Comparison of ENCODE assay signal across 9 cellular contexts in genomic region chr1:90579212-90579802, GRCh38.
DNase-seq lines count a peak whose midpoint lies in the region; ATAC-seq, FAIRE-seq and TF ChIP-seq lines count a peak whose summit lies in the region.
"Had no signal": no experiment of that assay in that cellular context is flagged by ENCODE, and none has a peak within 500 bp of the region (broad histone marks: within the 10 kb centered on the region; RNA-seq: fewer than 3 reads in every experiment).

No MANE protein-coding gene starts in this region.

- no peak overlapping the region for H3K4me3 Mint-ChIP-seq in neural crest cell

- no peaks in the 10 kb centered on the region for H3K79me2 ChIP-seq in endothelial cell of umbilical vein (ENCODE audit: control insufficient read depth, insufficient read depth, low read length)

- BruUV-seq in endothelial cell of umbilical vein (replicated peaks; lab: Mats Ljungman, UMichigan): no TSS peak

- peaks cover 3% of the 10 kb centered on the region for H3K9me3 Mint-ChIP-seq in neural crest cell

- CTCF ChIA-PET in endothelial cell of umbilical vein (lab: Charles Lee): interaction anchor here (0.6 to 4.3 kb wide), 45 partner anchors 9 to 1095 kb away, joined by 3 to 76 read pairs (median 4); no protein-coding TSS in a partner anchor

- dilution Hi-C loops in endothelial cell of umbilical vein (cut with MboI; ENCODE audit: extremely low pct_ligation_motif_present, low sequenced_read_pairs): no loop called here

- H3K36me3 Mint-ChIP-seq in neural crest cell (ENCODE audit: low read depth): no peaks in the 10 kb centered on the region

- no peaks in the 10 kb centered on the region for H3K9me1 ChIP-seq in endothelial cell of umbilical vein (replicated peaks; ENCODE audit: control insufficient read depth, extremely low read depth, insufficient read depth, low read length)

- no peaks in the 10 kb centered on the region for H4K20me1 ChIP-seq in endothelial cell of umbilical vein (replicated peaks; ENCODE audit: control insufficient read depth, extremely low read depth, insufficient read depth, low read length)

- H3K4me1 Mint-ChIP-seq in neural crest cell: no peaks in the 10 kb centered on the region

- no peaks in the 10 kb centered on the region for H3K27me3 ChIP-seq in Peyer's patch
- no peaks in the 10 kb centered on the region for H3K27me3 ChIP-seq in endothelial cell of umbilical vein (ENCODE audit: control insufficient read depth in 2 of 2, insufficient read depth in 2 of 2, low read length in 2 of 2)
- H3K27me3 ChIP-seq: SJSA1 had no signal

- intact Hi-C loops in endothelial cell of umbilical vein (cut with micrococcal nuclease): loop anchor here (1.0 to 10.0 kb wide), 5 partner anchors 383 to 699 kb away; no protein-coding TSS in a partner anchor

- ATAC-seq in GM18858 (IDR thresholded peaks at IDR 0.05; ENCODE audit: unreplicated experiment): no peak

- H3K27ac ChIP-seq in Peyer's patch: no peak overlapping the region
- H3K27ac ChIP-seq in endothelial cell of umbilical vein (ENCODE audit: insufficient read depth, low read depth, low read length): no peak overlapping the region
- H3K27ac ChIP-seq: SJSA1 had no signal

- DNase-seq in DMS 273 treated with DMSO at 0.1 percent for 48 hours (lab: John Stamatoyannopoulos, UW) (peak; percentile 18), GM20000 (ENCODE audit: low spot score) (peak; percentile 58), KG1 (lab: John Stamatoyannopoulos, UW) (peak; percentile 27), Peyer's patch (no peak), endothelial cell of umbilical vein (ENCODE audit: low read depth, low spot score) (peak; percentile 51), neural crest cell (ENCODE audit: low read depth, low spot score) (no peak), T-helper 9 cell (no peak)

- H3K4me1 ChIP-seq in Peyer's patch: no peaks in the 10 kb centered on the region
- H3K4me1 ChIP-seq in endothelial cell of umbilical vein (ENCODE audit: control insufficient read depth, extremely low read depth, insufficient read depth, low read length): no peaks in the 10 kb centered on the region
- H3K4me1 ChIP-seq: SJSA1 had no signal

- no peaks in the 10 kb centered on the region for H3K9me3 ChIP-seq in Peyer's patch
- no peaks in the 10 kb centered on the region for H3K9me3 ChIP-seq in endothelial cell of umbilical vein (replicated peaks; ENCODE audit: control insufficient read depth, insufficient read depth, low read length)
- H3K9me3 ChIP-seq: SJSA1 had no signal

- TF ChIP-seq CTCF in GM20000 (IDR thresholded peaks at IDR 0.05; ENCODE audit: extremely low read depth, missing control alignments) (peak; percentile 44), Peyer's patch (IDR thresholded peaks at IDR 0.05) (peak in 5 of 6 experiments; percentile 19 to 68 (median 58)), endothelial cell of umbilical vein (IDR thresholded peaks at IDR 0.05; ENCODE audit: extremely low read depth in 1 of 2, insufficient read depth in 1 of 2, low read depth in 1 of 2, low read length in 2 of 2) (peak; percentile 36 to 46), neural crest cell (conservative IDR thresholded peaks at IDR 0.05) (peak; percentile 84)

- no peak overlapping the region for H3K4me2 ChIP-seq in endothelial cell of umbilical vein (ENCODE audit: insufficient read depth, low read length)

- no peak overlapping the region for H3K9ac ChIP-seq in endothelial cell of umbilical vein (replicated peaks; ENCODE audit: extremely low read depth, insufficient read depth, low read length)

- peaks cover 12% of the 10 kb centered on the region for H3K27me3 Mint-ChIP-seq in neural crest cell (ENCODE audit: low read depth)

- POLR2A ChIA-PET in endothelial cell of umbilical vein (lab: Charles Lee): no interaction called here

- H2AFZ ChIP-seq in endothelial cell of umbilical vein (ENCODE audit: low read depth, low read length): no peak overlapping the region

- no peak overlapping the region for H3K27ac Mint-ChIP-seq in neural crest cell (ENCODE audit: unreplicated experiment)

- H3K36me3 ChIP-seq in Peyer's patch: no peaks in the 10 kb centered on the region
- H3K36me3 ChIP-seq in endothelial cell of umbilical vein (ENCODE audit: control insufficient read depth in 2 of 2, extremely low read depth in 1 of 2, insufficient read depth in 2 of 2, low read length in 2 of 2): no peaks in the 10 kb centered on the region
- H3K36me3 ChIP-seq: SJSA1 had no signal

- no peak overlapping the region for H3K4me3 ChIP-seq in Peyer's patch
- no peak overlapping the region for H3K4me3 ChIP-seq in endothelial cell of umbilical vein (replicated peaks in 1 of 3; ENCODE audit: insufficient read depth in 1 of 3, low read depth in 1 of 3, low read length in 3 of 3)
- H3K4me3 ChIP-seq: SJSA1 had no signal

- FAIRE-seq in endothelial cell of umbilical vein (lab: Jason Lieb, UNC): peak; percentile 83

- no peak for TF ChIP-seq POLR2A in Peyer's patch (IDR thresholded peaks at IDR 0.05)
- TF ChIP-seq POLR2A in endothelial cell of umbilical vein (IDR thresholded peaks at IDR 0.05; ENCODE audit: low read depth, low read length): no peak

TF ChIP-seq in endothelial cell of umbilical vein, 7 proteins besides CTCF, POLR2A, EP300 and RAD21:
- no peak for TF ChIP-seq POLR2AphosphoS5 (IDR thresholded peaks at IDR 0.05; ENCODE audit: insufficient read depth, low read depth, low read length)
- TF ChIP-seq GATA2 (IDR thresholded peaks at IDR 0.05; ENCODE audit: insufficient read depth, insufficient read length, low read depth, low read length): no peak
- TF ChIP-seq EZH2 (IDR thresholded peaks at IDR 0.05; ENCODE audit: borderline replicate concordance, low read depth, low read length, severe bottlenecking): no peak
- no peak for TF ChIP-seq JUN (IDR thresholded peaks at IDR 0.05; ENCODE audit: borderline replicate concordance, insufficient read depth, insufficient read length, low read depth)
- no peak for TF ChIP-seq MAX (IDR thresholded peaks at IDR 0.05; ENCODE audit: insufficient read depth, insufficient read length)
- TF ChIP-seq MYC (IDR thresholded peaks at IDR 0.05; ENCODE audit: low read depth, low read length): no peak
- TF ChIP-seq FOS (IDR thresholded peaks at IDR 0.05; ENCODE audit: borderline replicate concordance, insufficient read depth, low read length): no peak
TF ChIP-seq in endothelial cell of umbilical vein: peak in this region for 0.

Comparison
In these comparisons a context has a peak if more than half of its experiments do, and no peak if none do; other contexts are left out.
1. DNase-seq: peak in DMS 273 treated with DMSO at 0.1 percent for 48 hours (single experiment), GM20000 (single experiment), KG1 (single experiment) and endothelial cell of umbilical vein (single experiment); none in Peyer's patch (0 of 3), neural crest cell (single experiment) and T-helper 9 cell (single experiment).
2. Peak in every context shown above with its lines, with median percentiles within 50 percentile points of each other: CTCF ChIP-seq.